ENCODE assay signal across 10 cellular contexts in genomic region chr5:14269395-14269794, GRCh38.
DNase-seq lines count a peak whose midpoint lies in the region; ATAC-seq and TF ChIP-seq lines count a peak whose summit lies in the region.
"Had no signal": no experiment of that assay in that cellular context is flagged by ENCODE, and none has a peak within 500 bp of the region (broad histone marks: within the 10 kb centered on the region; RNA-seq: fewer than 3 reads in every experiment).

No MANE protein-coding gene starts in this region.

- H3K9me3 ChIP-seq in ascending aorta (no peaks in the 10 kb centered on the region), subcutaneous abdominal adipose tissue (ENCODE audit: control insufficient read depth in 5 of 5, low read length in 5 of 5) (no peaks in the 10 kb centered on the region)

- no peak overlapping the region for H3K4me3 ChIP-seq in ascending aorta
- H3K4me3 ChIP-seq in subcutaneous abdominal adipose tissue (ENCODE audit: low read depth in 1 of 5, low read length in 5 of 5), result no peak overlapping the region

- DNase-seq in NCI-H2029 treated with DMSO at 0.1 percent for 48 hours (lab: John Stamatoyannopoulos, UW) (peak; percentile 36), NCI-H2029 (lab: John Stamatoyannopoulos, UW) (no peak), ascending aorta (ENCODE audit: low spot score in 2 of 2) (no peak), Kasumi-1 (lab: John Stamatoyannopoulos, UW) (no peak), AG20443 (ENCODE audit: low spot score) (no peak)
- DNase-seq: stimulated activated CD4-positive, alpha-beta T cell treated with anti-CD3 and anti-CD28 coated beads, Interleukin-2, amount 100 ng/mL, for 24 hours had no signal

- H3K27me3 ChIP-seq in ascending aorta (no peaks in the 10 kb centered on the region), layer of hippocampus (ENCODE audit: control insufficient read depth, insufficient read depth, low read length) (no peaks in the 10 kb centered on the region), subcutaneous abdominal adipose tissue (ENCODE audit: control insufficient read depth in 5 of 5, insufficient read depth in 4 of 5, low read length in 5 of 5) (no peaks in the 10 kb centered on the region)

- no peak for ATAC-seq in GM19395 (IDR thresholded peaks at IDR 0.05; ENCODE audit: unreplicated experiment)

- H3K4me1 ChIP-seq in ascending aorta (peaks cover 16 to 40% of the 10 kb centered on the region in 2 donors), subcutaneous abdominal adipose tissue (ENCODE audit: control insufficient read depth in 5 of 5, insufficient read depth in 5 of 5, low read length in 5 of 5) (peaks cover 11 to 36% (median 31%) of the 10 kb centered on the region in 5 donors)

- H3K36me3 ChIP-seq in ascending aorta, result peaks cover 0 to 4% of the 10 kb centered on the region in 2 donors
- peaks cover 0 to 6% (median 3%) of the 10 kb centered on the region in 5 donors for H3K36me3 ChIP-seq in subcutaneous abdominal adipose tissue (ENCODE audit: control insufficient read depth in 5 of 5, insufficient read depth in 5 of 5, low read length in 5 of 5)

- peak overlapping the region; percentile 64 to 69 for H3K27ac ChIP-seq in ascending aorta
- peak overlapping the region; percentile 21 for H3K27ac ChIP-seq in layer of hippocampus (ENCODE audit: low read depth, low read length)
- peak overlapping the region; percentile 71 for H3K27ac ChIP-seq in subcutaneous abdominal adipose tissue (ENCODE audit: low read depth, low read length)
- H3K27ac ChIP-seq: 22Rv1 had no signal

- TF ChIP-seq CTCF in ascending aorta (IDR thresholded peaks at IDR 0.05), result no peak

- H3K9ac ChIP-seq in subcutaneous abdominal adipose tissue (ENCODE audit: low read length in 5 of 5), result peak overlapping the region in 3 of 5 donors; percentile 1 to 5 (median 4)

- intact Hi-C loops in ascending aorta (cut with DNase I), result loop anchor here (2.0 kb wide), 1 partner anchor 79 kb away; no protein-coding TSS in a partner anchor

Comparison
In these comparisons a context has a peak if more than half of its experiments do, and no peak if none do; other contexts are left out.
1. H3K27ac ChIP-seq: peak in every context shown above with its lines; median percentile 71 in subcutaneous abdominal adipose tissue; 66 in ascending aorta; 21 in layer of hippocampus.